Comparison of ENCODE assay signal across 23 cellular contexts in genomic region chr18:45122510-45122909, GRCh38.
"Had no signal": no experiment of that assay in that cellular context is flagged by ENCODE, and none has a peak within 500 bp of the region (broad histone marks: within the 10 kb centered on the region; RNA-seq: fewer than 3 reads in every experiment).

No MANE protein-coding gene starts in this region.

- H3K27ac ChIP-seq: epithelial cell of prostate, left lung, neutrophil, parathyroid adenoma, sigmoid colon, tibial artery, vagina had no signal

- H2AFZ ChIP-seq: parathyroid adenoma had no signal

- H3K9me3 ChIP-seq: left lung, mucosa of descending colon, neutrophil, sigmoid colon, tibial artery, vagina had no signal

- H3K9me3 Mint-ChIP-seq: dendritic cell treated with granulocyte-macrophage colony-stimulating factor and Interleukin-4, amounts not matched to agents 40 ng/mL and 50 ng/mL, for 4 days; effector memory CD8-positive, alpha-beta T cell; naive thymus-derived CD8-positive, alpha-beta T cell had no signal

- H3K79me2 ChIP-seq: parathyroid adenoma had no signal

- H3K4me1 Mint-ChIP-seq: naive thymus-derived CD8-positive, alpha-beta T cell; T-helper 17 cell had no signal

- H3K36me3 ChIP-seq: left lung, neutrophil, sigmoid colon, tibial artery, vagina had no signal

- H3K4me3 Mint-ChIP-seq: activated CD8-positive, alpha-beta T cell treated with anti-CD3 and anti-CD28 coated beads, Interleukin-2, amount 10 ng/mL, durations not matched to agents 7 days and 5 days; activated naive CD8-positive, alpha-beta T cell; brain; dendritic cell treated with granulocyte-macrophage colony-stimulating factor and Interleukin-4, amounts not matched to agents 40 ng/mL and 50 ng/mL, for 4 days; effector memory CD8-positive, alpha-beta T cell; T-helper 17 cell had no signal

- H3K27ac Mint-ChIP-seq: activated CD8-positive, alpha-beta T cell treated with anti-CD3 and anti-CD28 coated beads, Interleukin-2, amount 10 ng/mL, durations not matched to agents 7 days and 5 days; activated naive CD8-positive, alpha-beta T cell; dendritic cell treated with granulocyte-macrophage colony-stimulating factor and Interleukin-4, amounts not matched to agents 40 ng/mL and 50 ng/mL, for 4 days; effector memory CD8-positive, alpha-beta T cell; naive thymus-derived CD8-positive, alpha-beta T cell; T-helper 17 cell had no signal

- FAIRE-seq: keratinocyte had no signal

- H3K9ac ChIP-seq: parathyroid adenoma had no signal

- H3K36me3 Mint-ChIP-seq: activated naive CD8-positive, alpha-beta T cell; brain; naive thymus-derived CD8-positive, alpha-beta T cell had no signal

- H3K27me3 ChIP-seq: left lung, neutrophil, sigmoid colon, tibial artery, vagina had no signal

- H3K27me3 Mint-ChIP-seq: brain; dendritic cell treated with granulocyte-macrophage colony-stimulating factor and Interleukin-4, amounts not matched to agents 40 ng/mL and 50 ng/mL, for 4 days had no signal

- H3K4me1 ChIP-seq: left lung, parathyroid adenoma, sigmoid colon, tibial artery, vagina had no signal

- DNase-seq: activated CD4-positive, alpha-beta T cell treated with anti-CD3 and anti-CD28 coated beads for 4 hours; activated CD8-positive, alpha-beta memory T cell treated with anti-CD3 and anti-CD28 coated beads, Interleukin-2, amount 50 U/mL, for 4 hours; activated CD8-positive, alpha-beta T cell treated with anti-CD3 and anti-CD28 coated beads, Interleukin-2, amount 10 ng/mL, durations not matched to agents 7 days and 5 days; activated gamma-delta T cell treated with Interleukin-2 at 50 U/mL for 16 hours; activated T-cell treated with anti-CD3 and anti-CD28 coated beads, Interleukin-2, amount 50 U/mL, for 48 hours; amygdala; effector memory CD8-positive, alpha-beta T cell; left lung; mammary epithelial cell; mucosa of descending colon; naive thymus-derived CD8-positive, alpha-beta T cell; sigmoid colon; stimulated activated CD4-positive, alpha-beta T cell treated with anti-CD3 and anti-CD28 coated beads, Interleukin-2, amount 100 ng/mL, for 24 hours; T-helper 17 cell; tibial artery had no signal

- H3K4me3 ChIP-seq: left lung, mucosa of descending colon, sigmoid colon, tibial artery, vagina had no signal

- ATAC-seq: activated CD8-positive, alpha-beta T cell treated with anti-CD3 and anti-CD28 coated beads, Interleukin-2, amount 10 ng/mL, durations not matched to agents 7 days and 5 days; effector memory CD8-positive, alpha-beta T cell; left lung; mucosa of descending colon; naive thymus-derived CD8-positive, alpha-beta T cell; T-helper 17 cell had no signal
